In the genomic region with DNA sequence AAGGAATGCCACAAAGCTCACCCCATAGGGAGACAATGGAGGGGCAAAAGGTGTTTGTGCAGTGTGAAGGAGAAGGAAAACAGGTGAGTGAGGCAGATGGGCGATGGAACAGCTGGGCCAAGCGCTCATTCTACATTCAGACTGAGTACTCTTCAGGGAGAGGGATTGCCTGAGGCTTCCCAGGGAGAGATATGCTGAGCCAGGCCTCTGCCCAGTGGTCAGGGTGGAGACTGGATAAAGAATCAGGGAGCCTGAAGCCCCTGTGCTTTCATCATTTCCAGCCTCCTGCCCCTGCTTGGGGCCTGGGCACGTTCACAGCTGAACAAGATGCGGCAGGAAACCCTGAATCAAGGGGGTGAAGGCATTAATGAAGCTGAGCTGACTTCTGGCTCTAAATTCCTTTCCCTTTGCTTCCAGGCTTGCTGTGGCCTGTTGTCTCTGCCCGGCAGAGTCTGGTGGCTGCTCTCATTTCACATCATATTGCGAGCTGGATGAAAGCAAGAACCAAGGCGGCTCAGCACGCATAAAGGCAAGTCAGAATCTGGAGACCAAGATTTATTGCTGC, we compare ENCODE assay signal across 1 cellular context.
TF ChIP-seq lines count a peak whose summit lies in the region.

No MANE protein-coding gene starts in this region.

TF ChIP-seq in IMR-90, 13 proteins besides CTCF, POLR2A, EP300 and RAD21:
- TF ChIP-seq CEBPB (IDR thresholded peaks at IDR 0.05; ENCODE audit: low read depth, low read length) (no peak), MAFK (IDR thresholded peaks at IDR 0.05; ENCODE audit: low read depth, low read length) (no peak), SMC3 (IDR thresholded peaks at IDR 0.05; ENCODE audit: low read depth, low read length) (no peak), BHLHE40 (IDR thresholded peaks at IDR 0.05; ENCODE audit: low read depth, low read length) (no peak), NFE2L2 (IDR thresholded peaks at IDR 0.05; ENCODE audit: low read depth, low read length) (no peak)
